21 cellular contexts compared by ENCODE assay signal in the genomic region with DNA sequence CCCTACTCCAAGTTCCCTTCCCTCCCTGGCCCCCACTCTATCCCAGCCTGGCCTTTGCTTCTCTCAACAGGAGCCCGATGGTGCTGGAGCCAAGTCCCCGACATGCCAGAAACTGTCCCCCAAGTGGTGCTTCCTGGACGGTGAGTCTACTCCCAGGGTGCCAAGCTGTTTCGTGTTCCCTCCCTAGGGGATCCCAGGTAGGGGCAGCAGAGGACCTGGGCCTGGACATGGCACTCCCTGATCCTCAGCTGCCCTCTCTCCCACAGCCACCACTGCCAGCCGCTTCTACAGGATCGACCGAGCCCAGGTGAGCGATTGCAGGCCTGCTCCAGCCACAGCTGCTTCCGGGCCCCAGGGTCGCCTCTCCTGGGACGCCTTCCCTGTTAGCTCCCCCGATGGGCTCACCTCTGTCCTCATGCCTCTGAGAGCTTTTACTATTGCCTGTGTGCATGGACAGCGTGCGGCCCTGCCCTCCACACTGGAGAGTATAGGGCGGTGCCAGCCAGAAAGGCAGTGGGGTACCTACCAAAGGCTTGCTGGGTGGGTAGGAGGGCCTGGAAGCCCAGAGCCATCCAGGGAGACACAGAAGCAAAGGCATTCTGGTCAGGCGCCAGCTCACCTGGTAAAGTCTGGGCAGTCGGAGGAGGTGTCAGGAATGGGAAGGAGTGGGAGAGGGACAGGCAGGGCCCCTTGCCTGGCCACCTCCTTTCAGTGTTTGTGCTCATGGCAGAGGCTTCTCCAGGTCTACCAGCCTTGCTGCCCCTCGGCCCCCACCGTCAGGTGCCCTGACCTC. TPM values are rescaled to one million over a fixed set of nuclear protein-coding genes. Genes with fewer than 3 reads are reported as not detected.
DNase-seq lines count a peak whose midpoint lies in the region; ATAC-seq and TF ChIP-seq lines count a peak whose summit lies in the region.
"Had no signal": no experiment of that assay in that cellular context is flagged by ENCODE, and none has a peak within 500 bp of the region (broad histone marks: within the 10 kb centered on the region; RNA-seq: fewer than 3 reads in every experiment).

No MANE protein-coding gene starts in this region.

- peaks cover 0 to 32% (median 21%) of the 10 kb centered on the region in 6 donors for H3K4me1 ChIP-seq in spleen

- peaks cover 4 to 76% (median 64%) of the 10 kb centered on the region in 6 donors for H3K36me3 ChIP-seq in spleen

- peaks cover 0 to 8% (median 0%) of the 10 kb centered on the region in 7 donors for H3K27me3 ChIP-seq in spleen (replicated peaks in 1 of 7)
- H3K27me3 ChIP-seq: BLaER1 had no signal

- no peak for TF ChIP-seq POLR2A in spleen (IDR thresholded peaks at IDR 0.05)

- no peak overlapping the region for H3K4me3 ChIP-seq in spleen
- H3K4me3 ChIP-seq: BLaER1, GM12878, GM23338 had no signal

- no peaks in the 10 kb centered on the region for H3K9me3 Mint-ChIP-seq in activated T-helper 17 cell treated with anti-CD3 and anti-CD28 coated beads, Interleukin-2, amount 50 U/mL, for 72 hours
- no peaks in the 10 kb centered on the region for H3K9me3 Mint-ChIP-seq in effector memory CD8-positive, alpha-beta T cell
- H3K9me3 Mint-ChIP-seq in mesothelial cell of epicardium, result no peaks in the 10 kb centered on the region
- no peaks in the 10 kb centered on the region for H3K9me3 Mint-ChIP-seq in activated naive CD4-positive, alpha-beta T cell treated with anti-CD3 and anti-CD28 coated beads for 36 hours
- H3K9me3 Mint-ChIP-seq: CD4-positive, CD25-positive, alpha-beta regulatory T cell; CD8-positive, alpha-beta T cell; GM23338; H9 had no signal

- H3K27ac ChIP-seq in spleen, result no peak overlapping the region
- H3K27ac ChIP-seq: BLaER1, C4-2B had no signal

- H3K27ac Mint-ChIP-seq in activated T-helper 17 cell treated with anti-CD3 and anti-CD28 coated beads, Interleukin-2, amount 50 U/mL, for 72 hours, result peak overlapping the region; percentile 28
- H3K27ac Mint-ChIP-seq in effector memory CD8-positive, alpha-beta T cell, result peak overlapping the region; percentile 46 to 49
- H3K27ac Mint-ChIP-seq in mesothelial cell of epicardium, result peak overlapping the region; percentile 16
- H3K27ac Mint-ChIP-seq in activated naive CD4-positive, alpha-beta T cell treated with anti-CD3 and anti-CD28 coated beads for 36 hours, result no peak overlapping the region
- H3K27ac Mint-ChIP-seq: B cell; CD4-positive, CD25-positive, alpha-beta regulatory T cell; CD8-positive, alpha-beta T cell; GM23338 had no signal

- no peak for DNase-seq in effector memory CD8-positive, alpha-beta T cell
- DNase-seq in mesothelial cell of epicardium (ENCODE audit: low spot score in 2 of 2, unreplicated experiment in 2 of 2) (no peak), spleen (peak; percentile 70), GDM1 (lab: John Stamatoyannopoulos, UW) (no peak), AG20443 (ENCODE audit: low spot score) (no peak)
- DNase-seq in activated naive CD4-positive, alpha-beta T cell treated with anti-CD3 and anti-CD28 coated beads for 36 hours, result no peak
- DNase-seq: Caco-2; CD4-positive, CD25-positive, alpha-beta regulatory T cell; DMS153; DND-41; H9 had no signal

- peaks cover 4% of the 10 kb centered on the region for H3K4me1 Mint-ChIP-seq in activated T-helper 17 cell treated with anti-CD3 and anti-CD28 coated beads, Interleukin-2, amount 50 U/mL, for 72 hours
- H3K4me1 Mint-ChIP-seq in effector memory CD8-positive, alpha-beta T cell (ENCODE audit: low read depth in 2 of 2), result peaks cover 4 to 12% of the 10 kb centered on the region in 2 donors
- H3K4me1 Mint-ChIP-seq in mesothelial cell of epicardium, result peaks cover 6% of the 10 kb centered on the region
- H3K4me1 Mint-ChIP-seq in activated naive CD4-positive, alpha-beta T cell treated with anti-CD3 and anti-CD28 coated beads for 36 hours (ENCODE audit: low read depth), result peaks cover 6% of the 10 kb centered on the region

- ATAC-seq in activated T-helper 17 cell treated with anti-CD3 and anti-CD28 coated beads, Interleukin-2, amount 50 U/mL, for 72 hours (replicated peaks), result no peak
- no peak for ATAC-seq in effector memory CD8-positive, alpha-beta T cell (replicated peaks)
- ATAC-seq in GM19023 (IDR thresholded peaks at IDR 0.05; ENCODE audit: unreplicated experiment), result no peak
- ATAC-seq: CD8-positive, alpha-beta T cell; GM12878; GM23338; HCT116 had no signal

- H3K9me3 ChIP-seq in spleen, result no peaks in the 10 kb centered on the region
- H3K9me3 ChIP-seq: BLaER1, Caco-2 had no signal

- intact Hi-C loops in spleen (cut with DNase I; ENCODE audit: low total_unique reads), result no loop called here
- intact Hi-C loops in activated naive CD4-positive, alpha-beta T cell treated with anti-CD3 and anti-CD28 coated beads for 36 hours (cut with micrococcal nuclease), result no loop called here

- H3K27me3 Mint-ChIP-seq in activated T-helper 17 cell treated with anti-CD3 and anti-CD28 coated beads, Interleukin-2, amount 50 U/mL, for 72 hours, result no peaks in the 10 kb centered on the region
- H3K27me3 Mint-ChIP-seq in effector memory CD8-positive, alpha-beta T cell, result no peaks in the 10 kb centered on the region
- no peaks in the 10 kb centered on the region for H3K27me3 Mint-ChIP-seq in mesothelial cell of epicardium (ENCODE audit: low read depth)
- no peaks in the 10 kb centered on the region for H3K27me3 Mint-ChIP-seq in activated naive CD4-positive, alpha-beta T cell treated with anti-CD3 and anti-CD28 coated beads for 36 hours (ENCODE audit: low read depth)
- H3K27me3 Mint-ChIP-seq: B cell; CD4-positive, CD25-positive, alpha-beta regulatory T cell had no signal

- 91 to 96% (median 94%) methylated on average over 18 to 19 of the region's 19 CpGs for WGBS in spleen, 5 donors

- CTCF ChIA-PET in activated naive CD4-positive, alpha-beta T cell treated with anti-CD3 and anti-CD28 coated beads for 36 hours (lab: Charles Lee), result interaction anchor here (0.6 to 2.6 kb wide), 9 partner anchors 9 to 137 kb away, joined by 3 to 13 read pairs (median 5); no protein-coding TSS in a partner anchor

- no peak overlapping the region for H3K4me3 Mint-ChIP-seq in activated T-helper 17 cell treated with anti-CD3 and anti-CD28 coated beads, Interleukin-2, amount 50 U/mL, for 72 hours
- H3K4me3 Mint-ChIP-seq in effector memory CD8-positive, alpha-beta T cell, result no peak overlapping the region
- H3K4me3 Mint-ChIP-seq in mesothelial cell of epicardium, result no peak overlapping the region
- no peak overlapping the region for H3K4me3 Mint-ChIP-seq in activated naive CD4-positive, alpha-beta T cell treated with anti-CD3 and anti-CD28 coated beads for 36 hours
- H3K4me3 Mint-ChIP-seq: B cell; CD8-positive, alpha-beta T cell; GM23338; H9 had no signal

- TF ChIP-seq CTCF in mesothelial cell of epicardium (IDR thresholded peaks at IDR 0.05; ENCODE audit: unreplicated experiment) (no peak), spleen (IDR thresholded peaks at IDR 0.05 in 8 of 11, conservative IDR thresholded peaks at IDR 0.05 in 3 of 11) (no peak)

- H3K36me3 Mint-ChIP-seq in activated T-helper 17 cell treated with anti-CD3 and anti-CD28 coated beads, Interleukin-2, amount 50 U/mL, for 72 hours (ENCODE audit: low read depth), result peaks cover 62% of the 10 kb centered on the region
- peaks cover 69% of the 10 kb centered on the region for H3K36me3 Mint-ChIP-seq in effector memory CD8-positive, alpha-beta T cell (ENCODE audit: insufficient read depth)
- H3K36me3 Mint-ChIP-seq in mesothelial cell of epicardium, result peaks cover 9% of the 10 kb centered on the region
- H3K36me3 Mint-ChIP-seq in activated naive CD4-positive, alpha-beta T cell treated with anti-CD3 and anti-CD28 coated beads for 36 hours (ENCODE audit: low read depth), result peaks cover 26% of the 10 kb centered on the region

RNA-seq across cellular contexts. Expression of a gene that starts 5.0 kb away (rescaled TPM):
- 10 to 100 TPM in 1 of 2 donors, 1 to 10 TPM in 1; 8.5 to 12.9 TPM for total RNA-seq in activated T-helper 17 cell treated with anti-CD3 and anti-CD28 coated beads, Interleukin-2, amount 50 U/mL, for 72 hours
- total RNA-seq in mesothelial cell of epicardium (1,547 to 1,604 TPM (median 1,586 TPM) in 3 replicates), spleen (10 to 100 TPM; 22.6 to 52.8 (median 36.8) TPM)
- polyA plus RNA-seq in spleen, result 10 to 100 TPM; 16.2 to 26.6 (median 22.3) TPM
- total RNA-seq in activated naive CD4-positive, alpha-beta T cell treated with anti-CD3 and anti-CD28 coated beads for 36 hours, result 1 to 10 TPM; 2.9 to 4.6 TPM
- polyA plus RNA-seq: CD4-positive, CD25-positive, alpha-beta regulatory T cell had no signal

RNA-seq across cellular contexts. Expression of a gene that starts 15.1 kb away (rescaled TPM):
- 1 to 10 TPM in 1 of 2 donors, under 1 TPM in 1; 0.90 to 6.1 TPM for total RNA-seq in activated T-helper 17 cell treated with anti-CD3 and anti-CD28 coated beads, Interleukin-2, amount 50 U/mL, for 72 hours
- total RNA-seq in mesothelial cell of epicardium (0.42 to 0.68 TPM (median 0.51 TPM) in 3 replicates), spleen (10 to 100 TPM in 3 of 7 donors, 1 to 10 TPM in 4; 2.3 to 34.1 (median 8.5) TPM)
- 1 to 10 TPM in 1 of 3 donors, under 1 TPM in 2; 0.06 to 2.0 (median 0.20) TPM for polyA plus RNA-seq in spleen
- total RNA-seq in activated naive CD4-positive, alpha-beta T cell treated with anti-CD3 and anti-CD28 coated beads for 36 hours, result not detected
- total RNA-seq: A673 had no signal
- polyA plus RNA-seq: GM23338 had no signal

RNA-seq across cellular contexts. Expression of a gene that starts 29.2 kb away (rescaled TPM):
- 100 to 1,000 TPM in 1 of 2 donors, 10 to 100 TPM in 1; 78.9 to 100 TPM for total RNA-seq in activated T-helper 17 cell treated with anti-CD3 and anti-CD28 coated beads, Interleukin-2, amount 50 U/mL, for 72 hours
- total RNA-seq in mesothelial cell of epicardium (46.3 to 50.6 TPM (median 46.5 TPM) in 3 replicates), spleen (100 to 1,000 TPM in 5 of 7 donors, 10 to 100 TPM in 2; 86.0 to 136 (median 106) TPM)
- 10 to 100 TPM; 44.2 to 89.0 (median 60.9) TPM for polyA plus RNA-seq in spleen
- 10 to 100 TPM; 82.9 to 89.2 TPM for total RNA-seq in activated naive CD4-positive, alpha-beta T cell treated with anti-CD3 and anti-CD28 coated beads for 36 hours

Comparison
In these comparisons a context has a peak if more than half of its experiments do, and no peak if none do; other contexts are left out.
1. RNA of a gene that starts 5.0 kb away (total RNA-seq): 1,547 to 1,604 TPM in mesothelial cell of epicardium; 22.6 to 52.8 TPM in spleen, 8.5 to 12.9 TPM in activated T-helper 17 cell treated with anti-CD3 and anti-CD28 coated beads, Interleukin-2, amount 50 U/mL, for 72 hours and 2.9 to 4.6 TPM in activated naive CD4-positive, alpha-beta T cell treated with anti-CD3 and anti-CD28 coated beads for 36 hours; every median in the first group is over 10 times any median in the second.